Comparison of ENCODE assay signal across 16 cellular contexts in genomic region chr11:90646706-90647105, GRCh38.
DNase-seq lines count a peak whose midpoint lies in the region; ATAC-seq, FAIRE-seq and TF ChIP-seq lines count a peak whose summit lies in the region.
"Had no signal": no experiment of that assay in that cellular context is flagged by ENCODE, and none has a peak within 500 bp of the region (broad histone marks: within the 10 kb centered on the region; RNA-seq: fewer than 3 reads in every experiment).

No MANE protein-coding gene starts in this region.

- CTCF ChIA-PET in PC-3 (lab: Charles Lee): no interaction called here

- no peak for ATAC-seq in PC-3
- ATAC-seq in GM21381 (IDR thresholded peaks at IDR 0.05; ENCODE audit: unreplicated experiment): no peak
- ATAC-seq in GM18502 (IDR thresholded peaks at IDR 0.05; ENCODE audit: poor library complexity, unreplicated experiment): no peak
- ATAC-seq: GM12878 had no signal

- peak overlapping the region; percentile 31 for H3K27ac ChIP-seq in PC-3 (ENCODE audit: low read length)
- H3K27ac ChIP-seq: BLaER1, HL-60 had no signal

- peaks cover 6% of the 10 kb centered on the region for H3K27me3 Mint-ChIP-seq in osteocyte (ENCODE audit: unreplicated experiment)
- H3K27me3 Mint-ChIP-seq: CD8-positive, alpha-beta memory T cell had no signal

- DNase-seq in PC-3: peak; percentile 42
- DNase-seq in bronchial epithelial cell (ENCODE audit: low read depth): peak; percentile 1
- peak; percentile 55 for DNase-seq in kidney glomerular epithelial cell (lab: John Stamatoyannopoulos, UW)
- no peak for DNase-seq in osteocyte (ENCODE audit: extremely low spot score, unreplicated experiment)
- DNase-seq in A172 (ENCODE audit: low spot score): no peak
- DNase-seq: AML-193; Caco-2; CD8-positive, alpha-beta memory T cell; DMS53; HCEC 1CT; HFFc6 had no signal

- H3K4me3 Mint-ChIP-seq in osteocyte (ENCODE audit: unreplicated experiment): no peak overlapping the region
- H3K4me3 Mint-ChIP-seq: CD8-positive, alpha-beta memory T cell; HFFc6 had no signal

- H3K27ac Mint-ChIP-seq in osteocyte (ENCODE audit: unreplicated experiment): no peak overlapping the region
- H3K27ac Mint-ChIP-seq: CD8-positive, alpha-beta memory T cell; HFFc6 had no signal

- no peaks in the 10 kb centered on the region for H3K36me3 Mint-ChIP-seq in osteocyte (ENCODE audit: unreplicated experiment)
- H3K36me3 Mint-ChIP-seq: CD8-positive, alpha-beta memory T cell had no signal

- no peaks in the 10 kb centered on the region for H3K79me2 ChIP-seq in PC-3 (ENCODE audit: low read length)

- FAIRE-seq in bronchial epithelial cell (lab: Jason Lieb, UNC): no peak
- FAIRE-seq: GM12878 had no signal

- TF ChIP-seq CTCF in PC-3 (conservative IDR thresholded peaks at IDR 0.05; ENCODE audit: low read depth, low read length) (no peak), bronchial epithelial cell (IDR thresholded peaks at IDR 0.05; ENCODE audit: insufficient read depth, low read length, severe bottlenecking) (no peak), osteocyte (IDR thresholded peaks at IDR 0.05) (no peak)

- peaks cover 8% of the 10 kb centered on the region; the same call in 1 of the 2 replicates for H3K4me1 ChIP-seq in PC-3 (ENCODE audit: insufficient read depth, low read length)
- H3K4me1 ChIP-seq: BLaER1, Caco-2 had no signal

- no peaks in the 10 kb centered on the region for H3K36me3 ChIP-seq in PC-3 (ENCODE audit: low read depth, low read length)
- no peaks in the 10 kb centered on the region for H3K36me3 ChIP-seq in bronchial epithelial cell (ENCODE audit: control insufficient read depth, insufficient read depth, low read length)
- H3K36me3 ChIP-seq: BLaER1 had no signal

- H3F3A ChIP-seq in PC-3 (ENCODE audit: low read length, unreplicated experiment): no peaks in the 10 kb centered on the region

- no peak overlapping the region for H2AFZ ChIP-seq in PC-3 (ENCODE audit: low read length)

- no peak overlapping the region for H3K9ac ChIP-seq in PC-3 (ENCODE audit: low read length)
- H3K9ac ChIP-seq: BLaER1 had no signal

- H3K4me1 Mint-ChIP-seq in osteocyte (ENCODE audit: unreplicated experiment): no peaks in the 10 kb centered on the region
- H3K4me1 Mint-ChIP-seq: CD8-positive, alpha-beta memory T cell had no signal

- H3K9me3 Mint-ChIP-seq in osteocyte (ENCODE audit: unreplicated experiment): no peaks in the 10 kb centered on the region

- intact Hi-C loops in PC-3 (cut with micrococcal nuclease): no loop called here

- H3K4me3 ChIP-seq in PC-3 (ENCODE audit: low read length): no peak overlapping the region
- H3K4me3 ChIP-seq in bronchial epithelial cell (ENCODE audit: low read depth, low read length): no peak overlapping the region
- H3K4me3 ChIP-seq: BLaER1, GM12878 had no signal

- peak overlapping the region; percentile 18; the same call in 1 of the 2 replicates for H3K4me2 ChIP-seq in PC-3 (ENCODE audit: low read length)
- H3K4me2 ChIP-seq: BLaER1 had no signal

- no peaks in the 10 kb centered on the region for H3K9me3 ChIP-seq in PC-3 (ENCODE audit: low read length)
- H3K9me3 ChIP-seq: BLaER1, Caco-2 had no signal

- H3K27me3 ChIP-seq in PC-3 (ENCODE audit: low read length) (no peaks in the 10 kb centered on the region), bronchial epithelial cell (ENCODE audit: control insufficient read depth, insufficient read depth, low read length) (no peaks in the 10 kb centered on the region)
- H3K27me3 ChIP-seq: BLaER1 had no signal

- no peaks in the 10 kb centered on the region for H3K9me2 ChIP-seq in PC-3 (replicated peaks; ENCODE audit: low read length)

- POLR2A ChIA-PET in PC-3 (lab: Charles Lee; ENCODE audit: unreplicated experiment): interaction anchor here (0.7 kb wide), 1 partner anchor 793 kb away, joined by 4 read pairs; no protein-coding TSS in a partner anchor

- no TSS peak for BruUV-seq in PC-3 (replicated peaks; lab: Mats Ljungman, UMichigan)

- H4K20me1 ChIP-seq in PC-3 (ENCODE audit: low read length): no peaks in the 10 kb centered on the region
- H4K20me1 ChIP-seq: BLaER1 had no signal

Comparison
In these comparisons a context has a peak if more than half of its experiments do, and no peak if none do; other contexts are left out.
1. DNase-seq: peak in PC-3 (single experiment), bronchial epithelial cell (single experiment) and kidney glomerular epithelial cell (single experiment); none in osteocyte (single experiment) and A172 (single experiment).